In the genomic region with DNA sequence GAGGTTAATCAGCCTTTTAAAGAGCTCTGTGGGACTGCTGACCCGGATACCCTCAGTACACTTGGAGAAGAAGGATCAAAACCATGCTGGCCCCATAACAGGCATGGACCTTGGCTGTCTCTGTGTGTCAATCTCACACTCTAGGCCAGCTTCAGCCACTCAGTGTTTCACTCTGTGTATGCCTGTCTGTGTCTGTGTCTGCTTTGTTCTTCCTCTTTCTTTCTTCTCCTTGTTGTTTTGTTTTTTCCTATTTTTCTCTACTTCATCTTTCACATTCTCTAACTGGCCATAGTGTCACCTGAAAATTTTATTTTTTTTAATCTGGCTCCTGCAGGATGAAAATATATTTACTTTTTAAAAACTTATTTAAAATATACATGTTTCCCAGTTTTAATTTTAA, we compare ENCODE assay signal across 1 cellular context.
TF ChIP-seq lines count a peak whose summit lies in the region.

No MANE protein-coding gene starts in this region.

TF ChIP-seq in A549, 52 proteins besides CTCF, POLR2A, EP300 and RAD21 (continued from another document):
- no peak for TF ChIP-seq PBX3 (IDR thresholded peaks at IDR 0.05)
- no peak for TF ChIP-seq EHF (CRISPR knock-in tag; IDR thresholded peaks at IDR 0.05)
- no peak for TF ChIP-seq TFCP2L1 (CRISPR knock-in tag; IDR thresholded peaks at IDR 0.05)
- no peak for TF ChIP-seq HOXB13 (CRISPR knock-in tag; IDR thresholded peaks at IDR 0.05; ENCODE audit: low read depth)
- TF ChIP-seq ESRRA (IDR thresholded peaks at IDR 0.05; ENCODE audit: borderline replicate concordance, low read length) = no peak
- TF ChIP-seq CBX2 (IDR thresholded peaks at IDR 0.05; ENCODE audit: borderline replicate concordance, low read depth) = no peak
